ENCODE assay signal across 1 cellular context in genomic region chr11:82906931-82907330, GRCh38.
TF ChIP-seq lines count a peak whose summit lies in the region.

No MANE protein-coding gene starts in this region.

TF ChIP-seq in GM12878, 131 proteins besides CTCF, POLR2A, EP300 and RAD21:
- no peak for TF ChIP-seq RELB (IDR thresholded peaks at IDR 0.05; ENCODE audit: low read depth)
- TF ChIP-seq SRF (IDR thresholded peaks at IDR 0.05; ENCODE audit: low read depth in 2 of 2, low read length in 2 of 2): no peak
- TF ChIP-seq ASH2L (IDR thresholded peaks at IDR 0.05; ENCODE audit: borderline replicate concordance, low read depth): no peak
- no peak for TF ChIP-seq KLF5 (IDR thresholded peaks at IDR 0.05; ENCODE audit: partially characterized antibody)
- no peak for TF ChIP-seq POU2F2 (IDR thresholded peaks at IDR 0.05; ENCODE audit: borderline replicate concordance, low read depth, low read length)
- TF ChIP-seq BCL3 (IDR thresholded peaks at IDR 0.05; ENCODE audit: borderline replicate concordance, insufficient read depth, low read depth, low read length, poor library complexity, severe bottlenecking): no peak
- TF ChIP-seq LARP7 (IDR thresholded peaks at IDR 0.05): no peak
- no peak for TF ChIP-seq ATF2 (IDR thresholded peaks at IDR 0.05; ENCODE audit: low read length)
- TF ChIP-seq CBFB (IDR thresholded peaks at IDR 0.05; ENCODE audit: low read depth): no peak
- no peak for TF ChIP-seq MYB (IDR thresholded peaks at IDR 0.05; ENCODE audit: borderline replicate concordance, low read depth, low read length)
- TF ChIP-seq TAF1 (IDR thresholded peaks at IDR 0.05; ENCODE audit: borderline replicate concordance, low read depth, low read length): no peak
- TF ChIP-seq SMAD1 (IDR thresholded peaks at IDR 0.05; ENCODE audit: low read depth, partially characterized antibody): no peak
- no peak for TF ChIP-seq GATAD2B (conservative IDR thresholded peaks at IDR 0.05; ENCODE audit: low read depth)
